Comparison of ENCODE assay signal across 8 cellular contexts in genomic region chr3:46926871-46927717, GRCh38. TPM values are rescaled to one million over a fixed set of nuclear protein-coding genes. Genes with fewer than 3 reads are reported as not detected.
DNase-seq lines count a peak whose midpoint lies in the region; ATAC-seq and TF ChIP-seq lines count a peak whose summit lies in the region.

No MANE protein-coding gene starts in this region.

- peak overlapping the region; percentile 85 for H3K27ac Mint-ChIP-seq in dendritic cell treated with granulocyte-macrophage colony-stimulating factor and Interleukin-4, amounts not matched to agents 40 ng/mL and 50 ng/mL, for 4 days

- H3K27me3 ChIP-seq in skeletal muscle tissue (ENCODE audit: control insufficient read depth in 3 of 3, insufficient read depth in 3 of 3, low read length in 3 of 3) (no peaks in the 10 kb centered on the region), WERI-Rb-1 (ENCODE audit: insufficient read depth, low read depth, severe bottlenecking) (no peaks in the 10 kb centered on the region)

- TF ChIP-seq CTCF in GM13977 (IDR thresholded peaks at IDR 0.05; ENCODE audit: extremely low read depth, insufficient read depth, missing control alignments) (no peak), WERI-Rb-1 (IDR thresholded peaks at IDR 0.05; ENCODE audit: low read depth, low read length) (no peak)

- no peaks in the 10 kb centered on the region for H3K27me3 Mint-ChIP-seq in dendritic cell treated with granulocyte-macrophage colony-stimulating factor and Interleukin-4, amounts not matched to agents 40 ng/mL and 50 ng/mL, for 4 days

- peaks cover 24% of the 10 kb centered on the region for H3K9me3 ChIP-seq in KOPT-K1 (ENCODE audit: insufficient read depth, low read length, poor library complexity, severe bottlenecking)
- no peaks in the 10 kb centered on the region for H3K9me3 ChIP-seq in skeletal muscle tissue (ENCODE audit: control insufficient read depth in 3 of 3, low read length in 3 of 3)
- no peaks in the 10 kb centered on the region for H3K9me3 ChIP-seq in WERI-Rb-1 (ENCODE audit: severe bottlenecking)

- in situ Hi-C loops in GM13977 (cut with MboI; ENCODE audit: low pct_unique_long_range_greater_than_20kb, low sequenced_read_pairs, unreplicated experiment), result no loop called here

- peak; percentile 47 for ATAC-seq in GM21526 (IDR thresholded peaks at IDR 0.05; ENCODE audit: low FRiP score, unreplicated experiment)

- peaks cover 70 to 91% (median 79%) of the 10 kb centered on the region in 3 donors for H3K4me1 ChIP-seq in skeletal muscle tissue (ENCODE audit: control insufficient read depth in 3 of 3, insufficient read depth in 3 of 3, low read length in 3 of 3)

- peak overlapping the region in 1 of 3 donors; percentile 49 for H3K4me3 ChIP-seq in skeletal muscle tissue (ENCODE audit: low read length in 3 of 3)
- no peak overlapping the region for H3K4me3 ChIP-seq in WERI-Rb-1 (ENCODE audit: low read depth, low read length)

- peaks cover 62% of the 10 kb centered on the region for H3K36me3 Mint-ChIP-seq in dendritic cell treated with granulocyte-macrophage colony-stimulating factor and Interleukin-4, amounts not matched to agents 40 ng/mL and 50 ng/mL, for 4 days (ENCODE audit: low read depth)

- H3K27ac ChIP-seq in KOPT-K1 (ENCODE audit: low read depth, low read length, poor library complexity, severe bottlenecking) (peak overlapping the region; percentile 88), skeletal muscle tissue (ENCODE audit: low read depth, low read length) (peak overlapping the region; percentile 95), WERI-Rb-1 (no peak overlapping the region)

- H3K36me3 ChIP-seq in KOPT-K1 (ENCODE audit: insufficient read depth, low read length) (peaks cover 85% of the 10 kb centered on the region), skeletal muscle tissue (ENCODE audit: control insufficient read depth in 3 of 3, insufficient read depth in 3 of 3, low read length in 3 of 3) (peaks cover 28 to 31% (median 30%) of the 10 kb centered on the region in 3 donors), WERI-Rb-1 (peaks cover 70% of the 10 kb centered on the region)

- H3K9me3 Mint-ChIP-seq in dendritic cell treated with granulocyte-macrophage colony-stimulating factor and Interleukin-4, amounts not matched to agents 40 ng/mL and 50 ng/mL, for 4 days, result peaks cover 11% of the 10 kb centered on the region

- H3K4me3 Mint-ChIP-seq in dendritic cell treated with granulocyte-macrophage colony-stimulating factor and Interleukin-4, amounts not matched to agents 40 ng/mL and 50 ng/mL, for 4 days, result peak overlapping the region; percentile 54

- peak; percentile 86 for DNase-seq in GM13977 (ENCODE audit: low spot score)
- no peak for DNase-seq in WERI-Rb-1
- no peak for DNase-seq in NCI-H1436 (lab: John Stamatoyannopoulos, UW)
- no peak for DNase-seq in activated CD4-positive, alpha-beta T cell treated with anti-CD3 and anti-CD28 coated beads for 4 hours

- intact Hi-C loops in dendritic cell treated with granulocyte-macrophage colony-stimulating factor and Interleukin-4, amounts not matched to agents 40 ng/mL and 50 ng/mL, for 4 days (cut with micrococcal nuclease), result loop anchor here (5.0 kb wide), 1 partner anchor 50 kb away; the partner anchor contains the start of genes CCDC12 and NBEAL2

- H3K4me1 Mint-ChIP-seq in dendritic cell treated with granulocyte-macrophage colony-stimulating factor and Interleukin-4, amounts not matched to agents 40 ng/mL and 50 ng/mL, for 4 days (ENCODE audit: low read depth), result peaks cover 84% of the 10 kb centered on the region

- peak overlapping the region; percentile 37 to 81 (median 54) for H3K9ac ChIP-seq in skeletal muscle tissue (ENCODE audit: low read depth in 1 of 3, low read length in 3 of 3)

RNA-seq across cellular contexts. Expression of gene CCDC12, which starts 49.5 kb away (rescaled TPM):
- 27.1 TPM for total RNA-seq in skeletal muscle tissue

RNA-seq across cellular contexts. Expression of gene PTH1R, which starts 49.6 kb away (rescaled TPM):
- total RNA-seq in skeletal muscle tissue, result 9.4 TPM

RNA-seq across cellular contexts. Expression of gene NBEAL2, which starts 52.4 kb away (rescaled TPM):
- 5.2 TPM for total RNA-seq in skeletal muscle tissue
